17 cellular contexts compared by ENCODE assay signal in the genomic region with DNA sequence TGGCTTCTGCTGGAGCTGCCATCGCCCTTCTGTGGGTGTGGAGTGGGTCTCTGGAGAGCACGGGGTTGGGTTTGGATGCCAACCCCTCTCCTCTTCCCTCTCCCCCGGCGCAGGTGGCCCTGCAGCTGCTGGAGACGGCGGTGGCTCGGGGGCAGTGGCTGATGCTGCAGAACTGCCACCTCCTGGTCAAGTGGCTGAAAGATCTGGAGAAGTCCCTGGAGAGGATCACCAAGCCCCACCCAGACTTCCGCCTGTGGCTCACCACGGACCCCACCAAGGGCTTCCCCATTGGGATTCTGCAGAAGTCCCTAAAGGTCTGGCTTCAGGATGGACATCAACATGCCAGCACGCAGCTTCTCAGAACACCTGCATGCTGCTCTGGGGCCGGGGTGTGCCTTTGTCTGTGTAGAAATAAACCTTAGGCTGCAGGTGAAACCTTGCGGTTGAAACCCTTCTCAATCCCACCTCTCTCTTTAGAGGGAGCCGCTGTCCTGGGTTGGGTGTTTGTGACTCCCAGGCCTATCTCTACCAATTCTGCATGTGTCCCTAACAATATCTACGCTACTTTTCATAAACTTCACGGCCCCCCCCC. TPM values are rescaled to one million over a fixed set of nuclear protein-coding genes. Genes with fewer than 3 reads are reported as not detected.
DNase-seq lines count a peak whose midpoint lies in the region; ATAC-seq and TF ChIP-seq lines count a peak whose summit lies in the region.
"Had no signal": no experiment of that assay in that cellular context is flagged by ENCODE, and none has a peak within 500 bp of the region (broad histone marks: within the 10 kb centered on the region; RNA-seq: fewer than 3 reads in every experiment).

No MANE protein-coding gene starts in this region.

- TF ChIP-seq EP300 in gastroesophageal sphincter (IDR thresholded peaks at IDR 0.05), result no peak

- H3K4me1 ChIP-seq in testis, result no peaks in the 10 kb centered on the region
- H3K4me1 ChIP-seq in gastroesophageal sphincter, result no peaks in the 10 kb centered on the region
- H3K4me1 ChIP-seq: gastrocnemius medialis had no signal

- WGBS in testis, 2 donors, result 75% methylated on average over 7 to 15 of the region's 15 CpGs
- 74 to 92% methylated on average over 6 to 7 of the region's 15 CpGs for WGBS in gastroesophageal sphincter (ENCODE audit: low coverage in 1 of 2), 2 donors

- ATAC-seq in HG02938 (IDR thresholded peaks at IDR 0.05; ENCODE audit: unreplicated experiment), result no peak
- ATAC-seq in left lobe of liver, result no peak
- ATAC-seq in gastroesophageal sphincter, result no peak
- ATAC-seq: gastrocnemius medialis had no signal

- H3K27ac ChIP-seq in testis (no peak overlapping the region), gastroesophageal sphincter (no peak overlapping the region)
- H3K27ac ChIP-seq: gastrocnemius medialis, thoracic aorta had no signal

- DNase-seq in NOMO-1 treated with DMSO at 0.1 percent for 48 hours (lab: John Stamatoyannopoulos, UW; ENCODE audit: unreplicated experiment), result peak; percentile 42
- DNase-seq in NOMO-1 treated with dmso at 0.1 percent for 144 hours (lab: John Stamatoyannopoulos, UW; ENCODE audit: unreplicated experiment), result no peak
- DNase-seq in NCI-H1436 treated with DMSO at 0.1 percent for 48 hours (lab: John Stamatoyannopoulos, UW), result peak; percentile 42
- peak; percentile 60 for DNase-seq in RPMI8226
- DNase-seq in testis, result no peak
- DNase-seq in left lobe of liver (ENCODE audit: low spot score), result no peak
- DNase-seq: activated B cell treated with CpG ODN at 0.5 μM for 24 hours; activated CD8-positive, alpha-beta memory T cell treated with anti-CD3 and anti-CD28 coated beads for 24 hours; amygdala; Calu3; gastrocnemius medialis; immature natural killer cell; mesenchymal stem cell; NCI-H1930 had no signal

- TF ChIP-seq CTCF in testis (IDR thresholded peaks at IDR 0.05), result no peak
- no peak for TF ChIP-seq CTCF in gastroesophageal sphincter (IDR thresholded peaks at IDR 0.05)

- TF ChIP-seq POLR2A in testis (IDR thresholded peaks at IDR 0.05), result no peak
- no peak for TF ChIP-seq POLR2A in gastroesophageal sphincter (IDR thresholded peaks at IDR 0.05)

- H3K36me3 ChIP-seq in testis (ENCODE audit: low read depth, missing control alignments) (no peaks in the 10 kb centered on the region), gastroesophageal sphincter (no peaks in the 10 kb centered on the region)
- H3K36me3 ChIP-seq: gastrocnemius medialis, thoracic aorta had no signal

- H3K4me3 ChIP-seq in testis, result no peak overlapping the region
- H3K4me3 ChIP-seq in gastroesophageal sphincter, result no peak overlapping the region
- H3K4me3 ChIP-seq: gastrocnemius medialis, thoracic aorta had no signal

- H3K9me3 ChIP-seq in testis (no peaks in the 10 kb centered on the region), gastroesophageal sphincter (no peaks in the 10 kb centered on the region)
- H3K9me3 ChIP-seq: gastrocnemius medialis, thoracic aorta had no signal

- intact Hi-C loops in testis (cut with DNase I; ENCODE audit: low total_unique reads), result no loop called here

- no peaks in the 10 kb centered on the region for H3K27me3 ChIP-seq in testis
- no peaks in the 10 kb centered on the region for H3K27me3 ChIP-seq in gastroesophageal sphincter

RNA-seq across cellular contexts. Expression of gene CCDC92, which starts 44.3 kb away (rescaled TPM):
- total RNA-seq in testis (10 to 100 TPM; 63.6 to 79.1 TPM), left lobe of liver (21.2 TPM), gastroesophageal sphincter (10 to 100 TPM; 26.2 to 74.3 (median 34.2) TPM)
- 140 TPM for polyA plus RNA-seq in testis (ENCODE audit: insufficient read depth, low read depth, low replicate concordance)

RNA-seq across cellular contexts. Expression of gene ZNF664, which starts 44.6 kb away (rescaled TPM):
- total RNA-seq in testis (10 to 100 TPM; 55.9 to 69.6 TPM), left lobe of liver (44.5 TPM), gastroesophageal sphincter (10 to 100 TPM; 58.7 to 95.5 (median 78.2) TPM)
- polyA plus RNA-seq in testis (ENCODE audit: insufficient read depth, low read depth, low replicate concordance), result 63.4 TPM

Comparison
In these comparisons a context has a peak if more than half of its experiments do, and no peak if none do; other contexts are left out.
1. DNase-seq: peak in NOMO-1 treated with DMSO at 0.1 percent for 48 hours (single experiment), NCI-H1436 treated with DMSO at 0.1 percent for 48 hours (single experiment) and RPMI8226 (single experiment); none in NOMO-1 treated with dmso at 0.1 percent for 144 hours (single experiment), testis (single experiment) and left lobe of liver (single experiment).